10 cellular contexts compared by ENCODE assay signal in the genomic region with DNA sequence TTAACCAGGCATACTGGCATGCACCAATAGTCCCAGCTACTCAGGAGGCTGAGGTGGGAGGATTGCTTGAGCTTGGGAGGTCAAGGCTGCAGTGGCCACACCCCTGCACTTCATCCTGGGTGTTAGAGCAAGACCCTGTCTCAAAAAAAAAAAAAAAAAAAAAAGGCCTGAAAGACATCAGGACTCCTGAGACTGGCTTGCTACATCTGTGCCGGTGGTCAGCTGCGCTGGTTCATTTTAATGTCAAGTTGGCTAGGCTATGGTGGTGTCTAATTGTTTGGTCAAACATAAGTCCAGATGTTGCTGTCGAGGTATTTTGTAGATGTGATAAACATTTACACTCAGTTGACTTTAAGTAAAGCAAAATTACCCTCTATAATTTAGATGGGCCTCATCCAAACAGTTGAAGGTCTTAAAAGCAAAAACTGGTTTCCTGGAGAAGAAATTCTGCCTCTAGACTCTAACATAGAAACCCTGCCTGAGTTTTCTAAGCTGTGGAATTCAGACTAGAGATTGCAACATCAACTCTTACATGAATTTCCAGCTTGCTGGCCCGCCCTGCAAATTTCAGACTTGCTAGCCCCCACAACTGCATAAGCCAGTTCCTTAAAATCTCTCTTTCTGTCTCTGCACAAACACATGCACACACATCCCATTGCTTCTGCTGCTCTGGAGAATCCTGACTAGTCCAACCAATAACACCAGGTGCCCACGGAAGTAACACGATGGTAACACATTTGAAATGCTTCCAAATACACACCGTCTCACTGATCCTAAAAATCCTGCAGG. TPM values are rescaled to one million over a fixed set of nuclear protein-coding genes. Genes with fewer than 3 reads are reported as not detected.
DNase-seq lines count a peak whose midpoint lies in the region; ATAC-seq lines count a peak whose summit lies in the region.
"Had no signal": no experiment of that assay in that cellular context is flagged by ENCODE, and none has a peak within 500 bp of the region (broad histone marks: within the 10 kb centered on the region; RNA-seq: fewer than 3 reads in every experiment).

No MANE protein-coding gene starts in this region.

- H3K36me3 ChIP-seq in duodenal mucosa (ENCODE audit: control insufficient read depth in 1 of 2, insufficient read depth in 2 of 2, low read length in 2 of 2): no peaks in the 10 kb centered on the region
- peaks cover 0 to 2% of the 10 kb centered on the region in 2 donors for H3K36me3 ChIP-seq in mucosa of rectum (ENCODE audit: control insufficient read depth in 2 of 2, insufficient read depth in 2 of 2, low read length in 2 of 2)

- no peak overlapping the region for H3K9ac ChIP-seq in duodenal mucosa (ENCODE audit: low read depth in 1 of 2, low read length in 2 of 2)
- no peak overlapping the region for H3K9ac ChIP-seq in mucosa of rectum (ENCODE audit: low read depth in 1 of 2, low read length in 2 of 2)

- H3K27me3 ChIP-seq in duodenal mucosa (ENCODE audit: control insufficient read depth in 1 of 2, insufficient read depth in 2 of 2, low read length in 2 of 2): no peaks in the 10 kb centered on the region
- H3K27me3 ChIP-seq in mucosa of rectum (ENCODE audit: control insufficient read depth in 2 of 2, insufficient read depth in 2 of 2, low read length in 2 of 2): no peaks in the 10 kb centered on the region

- peak overlapping the region; percentile 24 for H3K27ac ChIP-seq in duodenal mucosa (ENCODE audit: low read depth, low read length)
- H3K27ac ChIP-seq in mucosa of rectum (ENCODE audit: low read depth in 2 of 2, low read length in 2 of 2): peak overlapping the region; percentile 59 to 82

- H3K4me3 ChIP-seq in duodenal mucosa (ENCODE audit: low read depth in 1 of 2, low read length in 2 of 2) (no peak overlapping the region), mucosa of rectum (ENCODE audit: low read length in 2 of 2) (no peak overlapping the region)

- DNase-seq in Right ventricle myocardium inferior (ENCODE audit: missing footprints) (no peak), cardiac septum (ENCODE audit: low spot score) (no peak)
- no peak for DNase-seq in activated effector memory CD4-positive, alpha-beta T cell treated with anti-CD3 and anti-CD28 coated beads, Interleukin-2, amount 50 U/mL, for 16 hours
- DNase-seq: activated T-cell treated with anti-CD3 and anti-CD28 coated beads, Interleukin-2, amount 50 U/mL, for 4 hours; hippocampal formation had no signal

- H3K4me1 ChIP-seq in duodenal mucosa (ENCODE audit: control insufficient read depth in 1 of 2, insufficient read depth in 2 of 2, low read length in 2 of 2) (peaks cover 39 to 42% of the 10 kb centered on the region in 2 donors), mucosa of rectum (ENCODE audit: control insufficient read depth in 2 of 2, insufficient read depth in 2 of 2, low read length in 2 of 2) (peaks cover 29 to 42% of the 10 kb centered on the region in 2 donors)

- intact Hi-C loops in Right ventricle myocardium inferior (cut with DNase I) (loop anchor here (2.0 kb wide), 1 partner anchor 25 kb away; no protein-coding TSS in a partner anchor), cardiac septum (cut with DNase I) (no loop called here)

- H3K9me3 ChIP-seq in duodenal mucosa (ENCODE audit: control insufficient read depth in 1 of 2, low read length in 2 of 2) (no peaks in the 10 kb centered on the region), mucosa of rectum (ENCODE audit: control insufficient read depth in 2 of 2, low read length in 2 of 2) (no peaks in the 10 kb centered on the region)

- ATAC-seq in Right ventricle myocardium inferior (peak; percentile 32), HG03342 (IDR thresholded peaks at IDR 0.05; ENCODE audit: unreplicated experiment) (no peak), GM19324 (IDR thresholded peaks at IDR 0.05; ENCODE audit: low FRiP score, unreplicated experiment) (no peak), HG03097 (IDR thresholded peaks at IDR 0.05; ENCODE audit: low FRiP score, unreplicated experiment) (no peak)

RNA-seq across cellular contexts. Expression of gene MYOF, which starts 18.2 kb away (rescaled TPM):
- total RNA-seq in Right ventricle myocardium inferior: 34.4 TPM
- 82.5 TPM for total RNA-seq in cardiac septum

RNA-seq across cellular contexts. Expression of gene CEP55, which starts 32.5 kb away (rescaled TPM):
- total RNA-seq in Right ventricle myocardium inferior: 1.4 TPM
- 0.13 TPM for total RNA-seq in cardiac septum
